6 cellular contexts compared by ENCODE assay signal in the genomic region with DNA sequence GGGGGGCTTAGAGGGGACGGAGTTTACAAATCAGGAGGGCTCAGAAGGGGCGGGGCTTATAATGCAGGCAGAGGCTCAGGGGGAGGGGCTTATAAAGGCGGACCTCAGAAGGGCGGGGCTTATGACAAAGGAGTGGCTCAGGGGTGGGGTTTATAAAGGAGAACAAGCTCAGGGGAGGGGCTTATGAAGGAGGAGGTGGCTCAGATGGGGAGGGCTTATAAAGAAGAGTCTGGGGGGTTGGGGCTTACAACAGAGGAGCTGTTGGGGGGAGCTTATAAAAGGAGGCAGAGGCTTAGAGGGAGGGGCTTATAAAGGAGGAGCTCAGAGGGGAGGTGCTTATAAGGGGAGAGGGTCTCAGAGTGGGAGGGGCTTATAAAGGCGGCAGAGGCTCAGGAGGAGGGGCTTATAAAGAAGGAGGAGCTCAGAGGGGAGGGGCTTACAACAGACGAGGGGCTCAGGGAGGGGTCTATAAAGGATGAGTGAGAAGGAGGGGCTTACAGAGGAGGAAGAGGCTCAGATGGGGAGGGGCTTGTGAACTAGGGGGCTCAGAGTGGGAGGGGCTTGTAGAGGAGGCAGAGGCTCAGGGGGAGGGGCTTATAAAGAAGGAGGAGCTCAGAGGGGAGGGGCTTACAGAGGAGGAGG. TPM values are rescaled to one million over a fixed set of nuclear protein-coding genes. Genes with fewer than 3 reads are reported as not detected.
A peak's percentile ranks its signal among the peaks of the same experiment; 100 is the strongest.
DNase-seq lines count a peak whose midpoint lies in the region; FAIRE-seq and TF ChIP-seq lines count a peak whose summit lies in the region.

No MANE protein-coding gene starts in this region.

- POLR2A ChIA-PET in OCI-LY7 (lab: Charles Lee), result interaction anchor here (0.6 to 2.1 kb wide), 13 partner anchors 13 to 861 kb away, joined by 3 to 6 read pairs (median 4); no protein-coding TSS in a partner anchor
- POLR2A ChIA-PET in H1 (lab: Charles Lee; ENCODE audit: partially characterized antibody), result interaction anchor here (0.7 to 3.0 kb wide), 9 partner anchors 9 to 194 kb away, joined by 3 to 18 read pairs (median 4); partner anchors contain the start of gene DOHH

- no peaks in the 10 kb centered on the region for H3K9me2 ChIP-seq in OCI-LY7 (ENCODE audit: insufficient read depth, low read length)

- no peak for TF ChIP-seq EP300 in H1 (IDR thresholded peaks at IDR 0.05; ENCODE audit: borderline replicate concordance in 1 of 2, low read depth in 2 of 2, low read length in 2 of 2)

- H4K5ac ChIP-seq in H1 (ENCODE audit: insufficient read length, low read depth, low read length), result no peak overlapping the region

- WGBS in H1 (ENCODE audit: extremely low coverage in 1 of 2, insufficient coverage in 1 of 2, insufficient read length in 1 of 2, insufficient replicate concordance in 2 of 2, low coverage in 1 of 2, low lambda C conversion rate in 2 of 2, missing lambda C conversion rate in 1 of 2), 2 experiments, result 39% methylated on average over 4 of the region's 6 CpGs; no CpG with 5 or more reads in 1 of the 2 experiments

- no peak overlapping the region for H4K8ac ChIP-seq in H1 (ENCODE audit: extremely low read depth, insufficient read depth, low read length)

- no peak overlapping the region for H3K14ac ChIP-seq in H1 (ENCODE audit: insufficient read length)

- H3K27ac ChIP-seq in OCI-LY7 (ENCODE audit: low read depth, low read length, poor library complexity, severe bottlenecking) (peak overlapping the region; percentile 84), H1 (ENCODE audit: low read depth, low read length) (no peak overlapping the region)

- BruUV-seq in OCI-LY7 (replicated peaks; lab: Mats Ljungman, UMichigan) (no TSS peak), Calu3 (replicated peaks; lab: Mats Ljungman, UMichigan) (no TSS peak)

- H3K23ac ChIP-seq in H1 (ENCODE audit: insufficient read length), result no peak overlapping the region

- H3K9me3 ChIP-seq in OCI-LY7 (ENCODE audit: low read length) (no peaks in the 10 kb centered on the region), H1 (ENCODE audit: insufficient read depth in 2 of 2, low read depth in 1 of 2, low read length in 1 of 2) (no peaks in the 10 kb centered on the region)

- no peak overlapping the region for H2BK120ac ChIP-seq in H1 (replicated peaks; ENCODE audit: low read depth, low read length)

- H3K9ac ChIP-seq in H1 (replicated peaks in 1 of 4; ENCODE audit: extremely low read depth in 1 of 4, low read depth in 3 of 4, low read length in 3 of 4), result no peak overlapping the region

- CTCF ChIA-PET in OCI-LY7 (lab: Charles Lee; ENCODE audit: unreplicated experiment) (interaction anchor here (0.5 to 0.8 kb wide), 5 partner anchors 8 to 628 kb away, joined by 3 to 6 read pairs (median 3); no protein-coding TSS in a partner anchor), H1 (lab: Charles Lee; ENCODE audit: partially characterized antibody) (interaction anchor here (0.6 to 8.4 kb wide), 12 partner anchors 8 to 442 kb away, joined by 3 to 97 read pairs (median 4); no protein-coding TSS in a partner anchor), Calu3 (lab: Charles Lee) (interaction anchor here (0.6 to 0.8 kb wide), 3 partner anchors 50 to 176 kb away, joined by 3 to 7 read pairs (median 5); no protein-coding TSS in a partner anchor)

- no peak for TF ChIP-seq RAD21 in H1 (IDR thresholded peaks at IDR 0.05 in 1 of 2, conservative IDR thresholded peaks at IDR 0.05 in 1 of 2; ENCODE audit: low read depth in 2 of 2, low read length in 2 of 2)

- peaks cover 0 to 7% (median 2%) of the 10 kb centered on the region in 4 experiments; a peak in 3 of 7 replicates for H3K27me3 ChIP-seq in H1 (replicated peaks in 1 of 4; ENCODE audit: control insufficient read depth in 3 of 4, extremely low read depth in 1 of 4, insufficient read depth in 3 of 4, low read length in 3 of 4)

- H3K4me1 Mint-ChIP-seq in Calu3 (ENCODE audit: low read depth, unreplicated experiment), result no peaks in the 10 kb centered on the region

- no peaks in the 10 kb centered on the region for H3K36me3 ChIP-seq in OCI-LY7 (ENCODE audit: insufficient read depth, low read length)
- H3K36me3 ChIP-seq in H1 (ENCODE audit: control insufficient read depth in 2 of 4, insufficient read depth in 4 of 4, low read length in 3 of 4), result no peaks in the 10 kb centered on the region

- H3K4me1 ChIP-seq in OCI-LY7 (ENCODE audit: insufficient read depth, low read length, poor library complexity, severe bottlenecking), result peaks cover 47% of the 10 kb centered on the region
- peaks cover 0 to 7% (median 5%) of the 10 kb centered on the region in 4 experiments; a peak in 6 of 7 replicates for H3K4me1 ChIP-seq in H1 (replicated peaks in 1 of 4; ENCODE audit: control insufficient read depth in 3 of 4, insufficient read depth in 4 of 4, low read length in 3 of 4)

- H2AFZ ChIP-seq in OCI-LY7 (ENCODE audit: low read length) (peak overlapping the region; percentile 82; the same call in 1 of the 2 replicates), H1 (ENCODE audit: low read length) (no peak overlapping the region)

- H4K20me1 ChIP-seq in OCI-LY7 (ENCODE audit: insufficient read depth, low read length) (no peaks in the 10 kb centered on the region), H1 (replicated peaks in 1 of 2; ENCODE audit: control insufficient read depth in 1 of 2, insufficient read depth in 2 of 2, low read length in 2 of 2) (peaks cover 0 to 10% of the 10 kb centered on the region in 2 experiments)

- H3K56ac ChIP-seq in H1 (replicated peaks; ENCODE audit: insufficient read length, low read depth, low read length), result no peak overlapping the region

- no peak overlapping the region for H3K27ac Mint-ChIP-seq in Calu3 (ENCODE audit: unreplicated experiment)

- H3K4me2 ChIP-seq in OCI-LY7 (ENCODE audit: low read length), result peak overlapping the region; percentile 92
- H3K4me2 ChIP-seq in H1 (ENCODE audit: insufficient read depth in 1 of 2, low read depth in 2 of 2, low read length in 2 of 2), result peak overlapping the region in 1 of 2 experiments; percentile 58; a peak in 1 of 4 replicates

- no peaks in the 10 kb centered on the region for H3K79me2 ChIP-seq in OCI-LY7 (ENCODE audit: insufficient read depth, low read depth, low read length)
- H3K79me2 ChIP-seq in H1 (ENCODE audit: control insufficient read depth in 1 of 2, insufficient read depth in 2 of 2, low read length in 2 of 2), result no peaks in the 10 kb centered on the region

- no peaks in the 10 kb centered on the region for H3K79me1 ChIP-seq in H1 (ENCODE audit: low read depth, low read length)

- no peak for FAIRE-seq in H1 (lab: Jason Lieb, UNC)

- TF ChIP-seq CTCF in OCI-LY7 (conservative IDR thresholded peaks at IDR 0.05; ENCODE audit: low read length), result no peak
- TF ChIP-seq CTCF in H1 (IDR thresholded peaks at IDR 0.05; ENCODE audit: control extremely low read depth in 1 of 3, insufficient read depth in 1 of 3, low read depth in 1 of 3, low read length in 3 of 3), result no peak
- no peak for TF ChIP-seq CTCF in Calu3 (IDR thresholded peaks at IDR 0.05; ENCODE audit: unreplicated experiment)

- DNase-seq in D341Med (ENCODE audit: low spot score) (peak; percentile 63), OCI-LY7 (ENCODE audit: low spot score) (peak; percentile 96), H1 (ENCODE audit: low read depth in 1 of 2, low spot score in 2 of 2) (peak in 1 of 2 experiments; percentile 69), Calu3 (no peak), NCI-H1048 (lab: John Stamatoyannopoulos, UW) (no peak), DMS79 treated with DMSO at 0.1 percent for 48 hours (lab: John Stamatoyannopoulos, UW) (no peak)

- H3K27me3 Mint-ChIP-seq in Calu3 (ENCODE audit: unreplicated experiment), result no peaks in the 10 kb centered on the region

- H4K91ac ChIP-seq in H1 (replicated peaks; ENCODE audit: insufficient read length, low read length), result no peak overlapping the region

- H2BK20ac ChIP-seq in H1 (ENCODE audit: low read length), result no peak overlapping the region

- no peak overlapping the region for H2BK12ac ChIP-seq in H1 (ENCODE audit: low read depth, low read length)

- H3K4me3 ChIP-seq in OCI-LY7 (ENCODE audit: low read depth, low read length, poor library complexity, severe bottlenecking), result peak overlapping the region; percentile 65
- H3K4me3 ChIP-seq in H1 (ENCODE audit: extremely low read depth in 1 of 4, insufficient read depth in 2 of 4, low read depth in 3 of 4, low read length in 4 of 4), result peak overlapping the region in 2 of 4 experiments; percentile 12 to 48; a peak in 3 of 8 replicates

- intact Hi-C loops in OCI-LY7 (cut with micrococcal nuclease; ENCODE audit: unreplicated experiment), result no loop called here
- intact Hi-C loops in Calu3 (cut with micrococcal nuclease; ENCODE audit: unreplicated experiment), result no loop called here

- H3K4me3 Mint-ChIP-seq in Calu3 (ENCODE audit: low read depth, unreplicated experiment), result no peak overlapping the region

- H3K23me2 ChIP-seq in H1 (ENCODE audit: low read depth, low read length), result peaks cover 23% of the 10 kb centered on the region; the same call in 1 of the 2 replicates

- no peak overlapping the region for H3K4ac ChIP-seq in H1 (replicated peaks; ENCODE audit: insufficient read length, low read depth, low read length)

- H3K18ac ChIP-seq in H1 (ENCODE audit: extremely low read depth, low read length), result no peak overlapping the region

- no peak overlapping the region for H2AK5ac ChIP-seq in H1 (ENCODE audit: low read depth, low read length)

- no peak overlapping the region for H2BK15ac ChIP-seq in H1 (ENCODE audit: low read length)

- peaks cover 19% of the 10 kb centered on the region for H3K36me3 Mint-ChIP-seq in Calu3 (ENCODE audit: insufficient read depth, unreplicated experiment)

- no peak for TF ChIP-seq POLR2A in H1 (IDR thresholded peaks at IDR 0.05; ENCODE audit: control extremely low read depth in 1 of 2, low read depth in 2 of 2, low read length in 2 of 2)

- no peaks in the 10 kb centered on the region for H3K9me3 Mint-ChIP-seq in Calu3 (ENCODE audit: low read depth, unreplicated experiment)

- H2BK5ac ChIP-seq in H1 (ENCODE audit: low read depth, low read length), result no peak overlapping the region

RNA-seq across cellular contexts. Expression of gene SMIM24, which starts 1.0 kb away (rescaled TPM):
- 9.9 and 14.4 TPM in 2 replicates for total RNA-seq in OCI-LY7 (2014; rRNA removed; shearing (Covaris generic))
- total RNA-seq in OCI-LY7 (2022) (6.8 and 11.3 TPM in 2 replicates), Calu3 (2022) (1.5 and 6.3 TPM in 2 replicates)
- 3.3 and 3.8 TPM in 2 replicates for total RNA-seq in H1 (2021; fragmentation: NEBNext Ultra II Directional; extraction: Animal tissue kit (Norgen Biotek cat#: 25700))
- 4.5 and 7.4 TPM in 2 replicates for polyA plus RNA-seq in H1 (2011; rRNA removed)
- 8.6 TPM for polyA plus RNA-seq in H1 (2011; cell fraction: cytosol; rRNA removed)
- polyA plus RNA-seq in H1 (2011; cell fraction: nucleus; rRNA removed), result 5.1 TPM
- polyA plus RNA-seq in H1 (2012, experiment 1 of 2), result 5.1 to 7.6 TPM (median 7.3 TPM) in 4 replicates
- 9.2 TPM for polyA plus RNA-seq in H1 (2012, experiment 2 of 2)
- 9.3 TPM for polyA plus RNA-seq in H1 (2013, experiment 1 of 2)
- 8.5 TPM for polyA plus RNA-seq in H1 (2013, experiment 2 of 2)
- 1.1 and 3.4 TPM in 2 replicates for polyA minus RNA-seq in H1 (2011; rRNA and poly(A)+ RNA removed)
- polyA minus RNA-seq in H1 (2011; cell fraction: cytosol; rRNA and poly(A)+ RNA removed), result not detected
- polyA minus RNA-seq in H1 (2011; cell fraction: nucleus; rRNA and poly(A)+ RNA removed), result 2.8 TPM

RNA-seq across cellular contexts. Expression of gene SMIM44, which starts 3.9 kb away (rescaled TPM):
- total RNA-seq in OCI-LY7 (2014; rRNA removed; shearing (Covaris generic)), result not detected in 2 replicates
- total RNA-seq in OCI-LY7 (2022) (not detected in 2 replicates), Calu3 (2022) (not detected in 2 replicates)
- not detected in 2 replicates for total RNA-seq in H1 (2021; fragmentation: NEBNext Ultra II Directional; extraction: Animal tissue kit (Norgen Biotek cat#: 25700))
- polyA plus RNA-seq in H1 (2011; rRNA removed), result not detected in 2 replicates
- polyA plus RNA-seq in H1 (2011; cell fraction: cytosol; rRNA removed), result not detected
- polyA plus RNA-seq in H1 (2011; cell fraction: nucleus; rRNA removed), result not detected
- polyA plus RNA-seq in H1 (2012, experiment 1 of 2), result not detected in 4 replicates
- not detected for polyA plus RNA-seq in H1 (2012, experiment 2 of 2)
- polyA plus RNA-seq in H1 (2013, experiment 1 of 2), result not detected
- polyA plus RNA-seq in H1 (2013, experiment 2 of 2), result not detected
- not detected in 2 replicates for polyA minus RNA-seq in H1 (2011; rRNA and poly(A)+ RNA removed)
- not detected for polyA minus RNA-seq in H1 (2011; cell fraction: cytosol; rRNA and poly(A)+ RNA removed)
- polyA minus RNA-seq in H1 (2011; cell fraction: nucleus; rRNA and poly(A)+ RNA removed), result not detected

RNA-seq across cellular contexts. Expression of gene DOHH, which starts 21.2 kb away (rescaled TPM):
- 12.3 and 13.1 TPM in 2 replicates for total RNA-seq in OCI-LY7 (2014; rRNA removed; shearing (Covaris generic))
- total RNA-seq in OCI-LY7 (2022), result 9.8 and 11.3 TPM in 2 replicates
- 17.7 and 19.1 TPM in 2 replicates for total RNA-seq in H1 (2021; fragmentation: NEBNext Ultra II Directional; extraction: Animal tissue kit (Norgen Biotek cat#: 25700))
- 7.3 and 12.7 TPM in 2 replicates for polyA plus RNA-seq in H1 (2011; rRNA removed)
- 15.9 TPM for polyA plus RNA-seq in H1 (2011; cell fraction: cytosol; rRNA removed)
- 11.2 TPM for polyA plus RNA-seq in H1 (2011; cell fraction: nucleus; rRNA removed)
- polyA plus RNA-seq in H1 (2012, experiment 1 of 2), result 10.4 to 19.5 TPM (median 17.7 TPM) in 4 replicates
- 10.3 TPM for polyA plus RNA-seq in H1 (2012, experiment 2 of 2)
- 5.3 TPM for polyA plus RNA-seq in H1 (2013, experiment 1 of 2)
- 5.6 TPM for polyA plus RNA-seq in H1 (2013, experiment 2 of 2)
- 2.0 and 2.4 TPM in 2 replicates for polyA minus RNA-seq in H1 (2011; rRNA and poly(A)+ RNA removed)
- 8.9 TPM for polyA minus RNA-seq in H1 (2011; cell fraction: cytosol; rRNA and poly(A)+ RNA removed)
- polyA minus RNA-seq in H1 (2011; cell fraction: nucleus; rRNA and poly(A)+ RNA removed), result 8.9 TPM
- total RNA-seq in Calu3 (2022), result 10.9 and 11.6 TPM in 2 replicates

RNA-seq across cellular contexts. Expression of gene FZR1, which starts 26.8 kb away (rescaled TPM):
- 39.8 and 61.2 TPM in 2 replicates for total RNA-seq in OCI-LY7 (2014; rRNA removed; shearing (Covaris generic))
- 65.3 and 67.9 TPM in 2 replicates for total RNA-seq in OCI-LY7 (2022)
- 35.5 and 36.9 TPM in 2 replicates for total RNA-seq in H1 (2021; fragmentation: NEBNext Ultra II Directional; extraction: Animal tissue kit (Norgen Biotek cat#: 25700))
- polyA plus RNA-seq in H1 (2011; rRNA removed), result 21.6 and 35.0 TPM in 2 replicates
- polyA plus RNA-seq in H1 (2011; cell fraction: cytosol; rRNA removed), result 24.1 TPM
- polyA plus RNA-seq in H1 (2011; cell fraction: nucleus; rRNA removed), result 109 TPM
- 26.5 to 36.4 TPM (median 30.8 TPM) in 4 replicates for polyA plus RNA-seq in H1 (2012, experiment 1 of 2)
- polyA plus RNA-seq in H1 (2012, experiment 2 of 2), result 19.9 TPM
- 21.4 TPM for polyA plus RNA-seq in H1 (2013, experiment 1 of 2)
- 20.2 TPM for polyA plus RNA-seq in H1 (2013, experiment 2 of 2)
- 20.4 and 21.5 TPM in 2 replicates for polyA minus RNA-seq in H1 (2011; rRNA and poly(A)+ RNA removed)
- 32.5 TPM for polyA minus RNA-seq in H1 (2011; cell fraction: cytosol; rRNA and poly(A)+ RNA removed)
- polyA minus RNA-seq in H1 (2011; cell fraction: nucleus; rRNA and poly(A)+ RNA removed), result 35.9 TPM
- 33.1 and 34.5 TPM in 2 replicates for total RNA-seq in Calu3 (2022)

RNA-seq across cellular contexts. Expression of gene TEKTIP1, which starts 59.7 kb away (rescaled TPM):
- total RNA-seq in OCI-LY7 (2014; rRNA removed; shearing (Covaris generic)), result 0.44 and 1.1 TPM in 2 replicates
- total RNA-seq in OCI-LY7 (2022) (7.0 and 9.7 TPM in 2 replicates), Calu3 (2022) (1.4 and 2.7 TPM in 2 replicates)
- 1.0 and 1.1 TPM in 2 replicates for total RNA-seq in H1 (2021; fragmentation: NEBNext Ultra II Directional; extraction: Animal tissue kit (Norgen Biotek cat#: 25700))
- polyA plus RNA-seq in H1 (2011; rRNA removed), result 0.49 TPM in 1 of 2 replicates, not detected in the other
- polyA plus RNA-seq in H1 (2011; cell fraction: cytosol; rRNA removed), result 0.34 TPM
- 6.0 TPM for polyA plus RNA-seq in H1 (2011; cell fraction: nucleus; rRNA removed)
- 0.94 to 2.2 TPM (median 1.6 TPM) in 3 of 4 replicates, not detected in the other for polyA plus RNA-seq in H1 (2012, experiment 1 of 2)
- 1.3 TPM for polyA plus RNA-seq in H1 (2012, experiment 2 of 2)
- 0.45 TPM for polyA plus RNA-seq in H1 (2013, experiment 1 of 2)
- 0.17 TPM for polyA plus RNA-seq in H1 (2013, experiment 2 of 2)
- polyA minus RNA-seq in H1 (2011; rRNA and poly(A)+ RNA removed), result 0.32 TPM in 1 of 2 replicates, not detected in the other
- polyA minus RNA-seq in H1 (2011; cell fraction: cytosol; rRNA and poly(A)+ RNA removed), result not detected
- not detected for polyA minus RNA-seq in H1 (2011; cell fraction: nucleus; rRNA and poly(A)+ RNA removed)

Comparison
In these comparisons a context has a peak if more than half of its experiments do, and no peak if none do; other contexts are left out.
1. DNase-seq: peak in D341Med (single experiment) and OCI-LY7 (single experiment); none in Calu3 (single experiment), NCI-H1048 (single experiment) and DMS79 treated with DMSO at 0.1 percent for 48 hours (single experiment).